1 cellular context compared by ENCODE assay signal in the genomic region with DNA sequence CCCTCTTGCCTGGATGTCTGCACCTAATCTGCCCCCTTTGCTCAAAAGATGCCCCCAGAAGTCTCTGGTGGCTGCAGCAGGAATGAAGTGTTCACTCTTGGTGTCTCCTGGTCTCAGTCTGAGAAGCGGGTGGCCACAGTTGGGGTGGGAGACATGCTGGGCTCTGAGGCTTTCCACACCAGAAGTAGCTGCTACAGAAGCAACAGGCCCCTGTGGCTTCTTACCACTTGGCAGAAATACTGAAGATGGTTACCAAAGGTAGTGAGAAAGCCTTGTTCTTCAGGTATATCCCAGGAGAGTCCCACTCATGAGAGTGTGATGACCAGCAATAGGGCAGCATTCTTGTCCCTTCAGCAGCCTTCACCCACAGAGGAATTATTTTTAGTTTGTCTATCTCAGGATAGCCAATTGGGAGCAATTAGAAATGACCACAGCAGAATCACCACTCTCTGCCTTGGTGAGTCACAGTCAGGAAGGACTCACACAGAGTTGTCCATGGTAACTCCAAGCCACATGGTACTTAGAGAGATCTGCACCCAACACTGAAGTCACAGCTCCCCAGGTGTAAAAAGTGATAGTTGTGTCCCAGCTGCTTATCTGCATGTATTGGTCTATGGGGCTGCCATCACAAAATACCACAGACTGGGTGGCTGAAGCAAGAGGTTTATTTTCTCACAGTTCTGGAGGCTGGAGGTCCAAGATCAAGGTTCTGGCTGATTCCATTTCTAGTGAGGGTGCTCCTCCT.
TF ChIP-seq lines count a peak whose summit lies in the region.

No MANE protein-coding gene starts in this region.

TF ChIP-seq in IMR-90, 13 proteins besides CTCF, POLR2A, EP300 and RAD21:
- TF ChIP-seq FOS (IDR thresholded peaks at IDR 0.05; ENCODE audit: low read depth, low read length), result peak; percentile 39; the same call in 1 of the 2 replicates
- TF ChIP-seq RCOR1 (IDR thresholded peaks at IDR 0.05; ENCODE audit: insufficient replicate concordance, low read length), result no peak
